33 cellular contexts compared by ENCODE assay signal in the genomic region with DNA sequence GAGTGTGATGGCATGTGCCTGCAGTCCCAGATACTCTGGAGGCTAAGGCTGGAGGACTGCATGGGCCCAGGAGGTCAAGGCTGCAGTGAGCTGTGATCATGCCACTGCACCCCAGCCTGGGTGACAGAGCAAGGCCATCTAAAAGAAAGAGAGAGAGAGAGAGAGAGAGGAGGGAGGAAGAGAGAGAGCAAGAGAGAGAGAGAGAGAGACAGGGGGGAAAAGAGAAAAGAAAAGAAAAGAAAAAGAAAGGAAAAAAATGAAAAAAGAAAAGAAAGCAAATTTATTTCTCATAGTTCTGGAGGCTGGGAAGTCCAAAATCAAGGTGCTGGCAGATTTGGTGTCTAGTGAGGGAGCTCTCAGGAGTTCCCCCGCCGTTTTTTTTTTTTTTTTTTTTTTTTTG.
"Had no signal": no experiment of that assay in that cellular context is flagged by ENCODE, and none has a peak within 500 bp of the region (broad histone marks: within the 10 kb centered on the region; RNA-seq: fewer than 3 reads in every experiment).

No MANE protein-coding gene starts in this region.

- FAIRE-seq: TTC549 had no signal

- H3K9me3 Mint-ChIP-seq: activated B cell treated with CpG ODN at 0.5 μM for 24 hours; activated CD4-positive, alpha-beta memory T cell treated with anti-CD3 and anti-CD28 coated beads, Interleukin-2, amount 10 ng/mL, durations not matched to agents 7 days and 5 days; activated CD4-positive, alpha-beta T cell treated with anti-CD3 and anti-CD28 coated beads, Interleukin-2, amount 10 ng/mL, durations not matched to agents 24 days and 14 days; activated naive CD4-positive, alpha-beta T cell treated with anti-CD3 and anti-CD28 coated beads, Interleukin-2, amount 10 ng/mL, durations not matched to agents 7 days and 5 days; activated naive CD4-positive, alpha-beta T cell treated with anti-CD3 and anti-CD28 coated beads, Interleukin-2, amount 50 U/mL, for 24 hours; activated naive CD8-positive, alpha-beta T cell treated with anti-CD3 and anti-CD28 coated beads, Interleukin-2, amount 10 ng/mL, durations not matched to agents 7 days and 5 days; activated naive CD8-positive, alpha-beta T cell treated with anti-CD3 and anti-CD28 coated beads, Interleukin-2, amount 50 U/mL, for 24 hours; activated T-cell treated with anti-CD3 and anti-CD28 coated beads, Interleukin-2, amount 50 U/mL, for 24 hours; activated T-helper 2 cell treated with anti-CD3 and anti-CD28 coated beads, Interferon-gamma antibody, Interleukin-2, Interleukin-4, amounts not matched to agents 10 μg/mL and 5 μg/mL and 100 μg/mL, durations not matched to agents 14 hours and 24 hours and 36 hours; T-helper 1 cell treated with Interleukin-12 subunit alpha and Interleukin-12 subunit beta and Interleukin-4 antibody, amounts not matched to agents 30 μg/mL and 1 μg/mL, for 36 hours had no signal

- H3K27me3 Mint-ChIP-seq: activated B cell treated with CpG ODN at 0.5 μM for 24 hours; activated CD8-positive, alpha-beta memory T cell treated with anti-CD3 and anti-CD28 coated beads, Interleukin-2, amount 10 ng/mL, durations not matched to agents 7 days and 5 days; activated naive CD4-positive, alpha-beta T cell treated with anti-CD3 and anti-CD28 coated beads, Interleukin-2, amount 50 U/mL, for 24 hours; activated naive CD8-positive, alpha-beta T cell had no signal

- DNase-seq: activated B cell treated with CpG ODN at 0.5 μM for 24 hours; activated CD4-positive, alpha-beta memory T cell treated with anti-CD3 and anti-CD28 coated beads, Interleukin-2, amount 10 ng/mL, durations not matched to agents 7 days and 5 days; activated CD4-positive, alpha-beta T cell treated with anti-CD3 and anti-CD28 coated beads for 4 hours; activated CD4-positive, alpha-beta T cell treated with anti-CD3 and anti-CD28 coated beads, Interleukin-2, amount 50 U/mL, for 48 hours; activated CD4-positive, CD25-positive, alpha-beta regulatory T cell treated with anti-CD3 and anti-CD28 coated beads, Interleukin-2, amount 50 U/mL, for 72 hours; activated CD8-positive, alpha-beta memory T cell treated with anti-CD3 and anti-CD28 coated beads for 24 hours; activated CD8-positive, alpha-beta memory T cell treated with anti-CD3 and anti-CD28 coated beads, Interleukin-2, amount 10 ng/mL, durations not matched to agents 7 days and 5 days; activated CD8-positive, alpha-beta memory T cell treated with anti-CD3 and anti-CD28 coated beads, Interleukin-2, amount 50 U/mL, for 48 hours; activated CD8-positive, alpha-beta T cell treated with anti-CD3 and anti-CD28 coated beads, Interleukin-2, amount 10 ng/mL, durations not matched to agents 7 days and 5 days; activated effector memory CD4-positive, alpha-beta T cell treated with Interleukin-2 at 50 U/mL for 16 hours; activated gamma-delta T cell; activated naive CD4-positive, alpha-beta T cell treated with anti-CD3 and anti-CD28 coated beads, Interleukin-2, amount 10 ng/mL, durations not matched to agents 7 days and 5 days; activated naive CD4-positive, alpha-beta T cell treated with Interleukin-2 at 50 U/mL for 16 hours; activated naive CD8-positive, alpha-beta T cell treated with anti-CD3 and anti-CD28 coated beads, Interleukin-2, amount 10 ng/mL, durations not matched to agents 7 days and 5 days; activated naive CD8-positive, alpha-beta T cell treated with anti-CD3 and anti-CD28 coated beads, Interleukin-2, amount 50 U/mL, for 24 hours; activated T-cell treated with anti-CD3 and anti-CD28 coated beads, Interleukin-2, amount 50 U/mL, for 24 hours; activated T-cell treated with anti-CD3 and anti-CD28 coated beads, Interleukin-2, amount 50 U/mL, for 48 hours; amygdala; anterior cingulate cortex; brain microvascular endothelial cell; central memory CD4-positive, alpha-beta T cell; cerebellar nuclear complex; T-helper 1 cell; T-helper 9 cell had no signal

- H3K36me3 ChIP-seq: breast epithelium had no signal

- H3K4me3 ChIP-seq: ascending aorta, breast epithelium had no signal

- H3K27me3 ChIP-seq: ascending aorta, brain microvascular endothelial cell, breast epithelium had no signal

- H3K27ac ChIP-seq: ascending aorta, brain microvascular endothelial cell, breast epithelium, VCaP had no signal

- H3K9me3 ChIP-seq: ascending aorta, breast epithelium had no signal

- H3K4me1 ChIP-seq: breast epithelium had no signal

- ATAC-seq: activated CD8-positive, alpha-beta memory T cell treated with anti-CD3 and anti-CD28 coated beads, Interleukin-2, amount 10 ng/mL, durations not matched to agents 7 days and 5 days; activated CD8-positive, alpha-beta T cell treated with anti-CD3 and anti-CD28 coated beads, Interleukin-2, amount 10 ng/mL, durations not matched to agents 7 days and 5 days; activated naive CD8-positive, alpha-beta T cell treated with anti-CD3 and anti-CD28 coated beads, Interleukin-2, amount 50 U/mL, for 24 hours had no signal

- H3K27ac Mint-ChIP-seq: activated B cell treated with CpG ODN at 0.5 μM for 24 hours; activated CD4-positive, alpha-beta memory T cell treated with anti-CD3 and anti-CD28 coated beads, Interleukin-2, amount 10 ng/mL, durations not matched to agents 7 days and 5 days; activated CD4-positive, alpha-beta T cell treated with anti-CD3 and anti-CD28 coated beads, Interleukin-2, amount 10 ng/mL, durations not matched to agents 24 days and 14 days; activated CD8-positive, alpha-beta memory T cell treated with anti-CD3 and anti-CD28 coated beads, Interleukin-2, amount 10 ng/mL, durations not matched to agents 7 days and 5 days; activated CD8-positive, alpha-beta T cell treated with anti-CD3 and anti-CD28 coated beads, Interleukin-2, amount 10 ng/mL, durations not matched to agents 7 days and 5 days; activated naive CD4-positive, alpha-beta T cell treated with anti-CD3 and anti-CD28 coated beads, Interleukin-2, amount 10 ng/mL, durations not matched to agents 7 days and 5 days; activated naive CD4-positive, alpha-beta T cell treated with anti-CD3 and anti-CD28 coated beads, Interleukin-2, amount 50 U/mL, for 24 hours; activated naive CD8-positive, alpha-beta T cell; activated naive CD8-positive, alpha-beta T cell treated with anti-CD3 and anti-CD28 coated beads, Interleukin-2, amount 10 ng/mL, durations not matched to agents 7 days and 5 days; activated naive CD8-positive, alpha-beta T cell treated with anti-CD3 and anti-CD28 coated beads, Interleukin-2, amount 50 U/mL, for 24 hours; activated T-cell treated with anti-CD3 and anti-CD28 coated beads, Interleukin-2, amount 50 U/mL, for 24 hours; activated T-helper 2 cell treated with anti-CD3 and anti-CD28 coated beads, Interferon-gamma antibody, Interleukin-2, Interleukin-4, amounts not matched to agents 10 μg/mL and 5 μg/mL and 100 μg/mL, durations not matched to agents 14 hours and 24 hours and 36 hours; T-helper 1 cell treated with Interleukin-12 subunit alpha and Interleukin-12 subunit beta and Interleukin-4 antibody, amounts not matched to agents 30 μg/mL and 1 μg/mL, for 36 hours had no signal

- H3K4me3 Mint-ChIP-seq: activated B cell treated with CpG ODN at 0.5 μM for 24 hours; activated CD4-positive, alpha-beta memory T cell treated with anti-CD3 and anti-CD28 coated beads, Interleukin-2, amount 10 ng/mL, durations not matched to agents 7 days and 5 days; activated CD4-positive, alpha-beta T cell treated with anti-CD3 and anti-CD28 coated beads, Interleukin-2, amount 10 ng/mL, durations not matched to agents 24 days and 14 days; activated CD8-positive, alpha-beta memory T cell treated with anti-CD3 and anti-CD28 coated beads, Interleukin-2, amount 10 ng/mL, durations not matched to agents 7 days and 5 days; activated CD8-positive, alpha-beta T cell treated with anti-CD3 and anti-CD28 coated beads, Interleukin-2, amount 10 ng/mL, durations not matched to agents 7 days and 5 days; activated naive CD4-positive, alpha-beta T cell treated with anti-CD3 and anti-CD28 coated beads, Interleukin-2, amount 10 ng/mL, durations not matched to agents 7 days and 5 days; activated naive CD4-positive, alpha-beta T cell treated with anti-CD3 and anti-CD28 coated beads, Interleukin-2, amount 50 U/mL, for 24 hours; activated naive CD8-positive, alpha-beta T cell; activated naive CD8-positive, alpha-beta T cell treated with anti-CD3 and anti-CD28 coated beads, Interleukin-2, amount 10 ng/mL, durations not matched to agents 7 days and 5 days; activated naive CD8-positive, alpha-beta T cell treated with anti-CD3 and anti-CD28 coated beads, Interleukin-2, amount 50 U/mL, for 24 hours; activated T-cell treated with anti-CD3 and anti-CD28 coated beads, Interleukin-2, amount 50 U/mL, for 24 hours; T-helper 1 cell treated with Interleukin-12 subunit alpha and Interleukin-12 subunit beta and Interleukin-4 antibody, amounts not matched to agents 30 μg/mL and 1 μg/mL, for 36 hours had no signal
